In genomic region chr1:158674302-158674701, GRCh38 we compare ENCODE assay signal across 11 cellular contexts. TPM values are rescaled to one million over a fixed set of nuclear protein-coding genes. Genes with fewer than 3 reads are reported as not detected.
"Had no signal": no experiment of that assay in that cellular context is flagged by ENCODE, and none has a peak within 500 bp of the region (broad histone marks: within the 10 kb centered on the region; RNA-seq: fewer than 3 reads in every experiment).

No MANE protein-coding gene starts in this region.

- H3K4me3 Mint-ChIP-seq: GM23338, H9, HFFc6 had no signal

- H3K27ac Mint-ChIP-seq: GM23338, H9, HFFc6 had no signal

- H3K4me3 ChIP-seq: GM23248, GM23338, HAP-1 had no signal

- H3K4me1 Mint-ChIP-seq: H9 had no signal

- FAIRE-seq: H54 had no signal

- H3K9me3 Mint-ChIP-seq: GM23338, H9 had no signal

- H3K36me3 ChIP-seq: HAP-1 had no signal

- H3K9ac ChIP-seq: GM23248 had no signal

- DNase-seq: GM23248, GOT3, H7, H9, HCEC 1CT, HFFc6 had no signal

- H3K9me3 ChIP-seq: HAP-1 had no signal

- ATAC-seq: GM23338, HCT116 had no signal

- H2AFZ ChIP-seq: GM23248, GM23338 had no signal

- H3K27ac ChIP-seq: GM23248 had no signal

- H3K4me1 ChIP-seq: HAP-1 had no signal

- H3K4me2 ChIP-seq: GM23338 had no signal

RNA-seq across cellular contexts. Expression of gene SPTA1, which starts 12.2 kb away (rescaled TPM):
- total RNA-seq: GM23248, GM23338, H7, H9, HFFc6 had no signal
- polyA plus RNA-seq: GM23248, GM23338 had no signal

RNA-seq across cellular contexts. Expression of gene OR6K2, which starts 26.1 kb away (rescaled TPM):
- total RNA-seq: GM23248, GM23338, H4, H7, H9, HFFc6 had no signal
- polyA plus RNA-seq: GM23248, GM23338 had no signal

RNA-seq across cellular contexts. Expression of gene OR6K3, which starts 46.2 kb away (rescaled TPM):
- total RNA-seq: GM23248, GM23338, H4, H7, H9, HFFc6 had no signal
- polyA plus RNA-seq: GM23248, GM23338 had no signal
